ENCODE assay signal across 8 cellular contexts in the genomic region with DNA sequence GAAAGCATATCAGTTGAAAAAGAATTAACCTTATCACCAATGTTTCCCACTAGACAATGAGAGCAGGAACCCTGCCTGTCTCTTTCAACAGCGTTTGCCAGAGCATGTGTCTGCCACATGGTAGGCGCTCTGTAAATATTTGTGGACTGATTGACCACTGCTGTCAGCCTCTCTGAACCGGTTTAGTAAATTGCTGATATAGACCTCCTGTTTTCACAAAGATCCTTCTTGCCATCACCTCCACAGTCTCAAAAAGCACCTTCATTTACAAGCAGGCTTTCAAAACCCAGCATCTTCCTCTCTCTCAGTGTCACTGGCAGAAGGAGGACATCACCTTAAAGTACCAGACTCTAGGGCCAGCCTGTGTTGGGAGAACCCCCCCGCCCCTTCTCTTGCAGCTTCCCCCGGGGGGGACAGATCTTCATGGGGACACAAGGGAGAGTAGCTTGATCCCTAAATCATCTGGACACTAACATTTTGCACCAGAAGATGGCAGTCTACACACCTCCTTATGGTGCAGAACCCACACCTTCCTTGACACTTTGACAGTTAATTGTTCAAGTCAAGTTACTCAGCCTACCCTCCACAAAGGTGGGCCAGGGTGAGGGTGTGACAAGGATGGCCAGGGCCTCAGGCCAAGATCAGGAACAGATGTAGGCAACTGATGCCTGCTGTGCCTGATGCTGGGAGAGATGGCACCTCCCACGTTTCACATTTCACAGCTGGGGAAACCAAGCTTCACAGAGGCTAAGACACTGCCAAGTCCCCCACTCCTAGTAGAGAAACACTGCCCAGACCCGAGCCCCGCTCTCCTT. TPM values are rescaled to one million over a fixed set of nuclear protein-coding genes. Genes with fewer than 3 reads are reported as not detected.
DNase-seq lines count a peak whose midpoint lies in the region; ATAC-seq and TF ChIP-seq lines count a peak whose summit lies in the region.

No MANE protein-coding gene starts in this region.

- no peak for DNase-seq in BJ (ENCODE audit: low read depth)
- peak; percentile 78 for DNase-seq in LoVo (ENCODE audit: low spot score)
- DNase-seq in RWPE2 (ENCODE audit: low spot score): no peak
- DNase-seq in adrenal gland: peak in 4 of 7 donors; percentile 38 to 52 (median 44)
- no peak for DNase-seq in left ventricle myocardium superior
- peak in 1 of 2 donors; percentile 18 for DNase-seq in gastrocnemius medialis
- DNase-seq in mesenteric fat pad (ENCODE audit: low spot score): no peak

- peak; percentile 50 for ATAC-seq in GM18870 (IDR thresholded peaks at IDR 0.05; ENCODE audit: unreplicated experiment)
- ATAC-seq in RWPE2 (ENCODE audit: low read depth): peak; percentile 78
- ATAC-seq in left ventricle myocardium superior: peak; percentile 79
- ATAC-seq in gastrocnemius medialis: peak; percentile 91 to 93

- H3K27me3 ChIP-seq in BJ (ENCODE audit: control insufficient read depth, insufficient read depth, low read length) (peaks cover 2% of the 10 kb centered on the region; the same call in 1 of the 2 replicates), RWPE2 (ENCODE audit: insufficient read depth, poor library complexity, severe bottlenecking) (no peaks in the 10 kb centered on the region), adrenal gland (no peaks in the 10 kb centered on the region), gastrocnemius medialis (no peaks in the 10 kb centered on the region)

- H3K4me3 ChIP-seq in BJ (ENCODE audit: low read depth, low read length) (no peak overlapping the region), RWPE2 (ENCODE audit: severe bottlenecking) (no peak overlapping the region), adrenal gland (no peak overlapping the region), gastrocnemius medialis (no peak overlapping the region)

- CTCF ChIA-PET in BJ (lab: Yijun Ruan, JAX): interaction anchor here (0.6 to 2.9 kb wide), 33 partner anchors 7 to 640 kb away, joined by 3 to 34 read pairs (median 4); a partner anchor contains a TSS

- H3K9me3 ChIP-seq in RWPE2 (ENCODE audit: severe bottlenecking) (no peaks in the 10 kb centered on the region), adrenal gland (replicated peaks in 1 of 3) (no peaks in the 10 kb centered on the region), gastrocnemius medialis (no peaks in the 10 kb centered on the region)

- intact Hi-C loops in adrenal gland (cut with DNase I): loop anchor here in 1 of 2 donors (10.0 kb wide), 1 partner anchor 598 kb away; no protein-coding TSS in a partner anchor
- intact Hi-C loops in left ventricle myocardium superior (cut with micrococcal nuclease): no loop called here
- intact Hi-C loops in gastrocnemius medialis (cut with DNase I; ENCODE audit: low total_unique reads): loop anchor here (1.0 kb wide), 1 partner anchor 133 kb away; no protein-coding TSS in a partner anchor

- 26 to 32% (median 30%) methylated on average over 7 to 8 of the region's 8 CpGs for WGBS in adrenal gland, 4 donors

- TF ChIP-seq CTCF in BJ (IDR thresholded peaks at IDR 0.05; ENCODE audit: insufficient read depth, low read depth, low read length) (peak; percentile 67), RWPE2 (IDR thresholded peaks at IDR 0.05; ENCODE audit: poor library complexity, severe bottlenecking) (peak; percentile 98), adrenal gland (IDR thresholded peaks at IDR 0.05) (peak; percentile 38 to 73 (median 62)), gastrocnemius medialis (IDR thresholded peaks at IDR 0.05 in 4 of 5, conservative IDR thresholded peaks at IDR 0.05 in 1 of 5) (peak; percentile 32 to 63 (median 58))

- H3K36me3 ChIP-seq in BJ (ENCODE audit: control insufficient read depth, insufficient read depth, low read length): no peaks in the 10 kb centered on the region
- no peaks in the 10 kb centered on the region for H3K36me3 ChIP-seq in RWPE2 (ENCODE audit: low read depth)
- H3K36me3 ChIP-seq in adrenal gland (replicated peaks in 1 of 2): no peaks in the 10 kb centered on the region
- no peaks in the 10 kb centered on the region for H3K36me3 ChIP-seq in gastrocnemius medialis

- POLR2A ChIA-PET in BJ (lab: Charles Lee): no interaction called here

- no peak overlapping the region for H3K27ac ChIP-seq in RWPE2 (ENCODE audit: poor library complexity, severe bottlenecking)
- no peak overlapping the region for H3K27ac ChIP-seq in adrenal gland
- H3K27ac ChIP-seq in gastrocnemius medialis: no peak overlapping the region

- in situ Hi-C loops in gastrocnemius medialis (cut with MboI; ENCODE audit: low sequenced_read_pairs in 4 of 4): loop anchor here in 1 of 4 donors (10.0 kb wide), 1 partner anchor 128 kb away; a partner anchor contains a TSS

- H3K4me1 ChIP-seq in RWPE2 (ENCODE audit: insufficient read depth, poor library complexity, severe bottlenecking): no peaks in the 10 kb centered on the region
- H3K4me1 ChIP-seq in adrenal gland (replicated peaks in 1 of 2): no peaks in the 10 kb centered on the region
- H3K4me1 ChIP-seq in gastrocnemius medialis: no peaks in the 10 kb centered on the region

- TF ChIP-seq POLR2A in adrenal gland (IDR thresholded peaks at IDR 0.05) (no peak), gastrocnemius medialis (IDR thresholded peaks at IDR 0.05) (no peak)

RNA-seq across cellular contexts. Expression of a gene that starts 37.8 kb away (rescaled TPM):
- polyA plus RNA-seq in BJ (2011; rRNA removed) (13.3 and 17.2 TPM in 2 replicates), adrenal gland (10 to 100 TPM; 23.0 to 30.5 (median 29.9) TPM)
- 21.8 and 22.7 TPM in 2 replicates for polyA minus RNA-seq in BJ (2011; rRNA and poly(A)+ RNA removed)
- total RNA-seq in adrenal gland (10 to 100 TPM; 26.4 to 49.2 (median 40.0) TPM), left ventricle myocardium superior (18.1 TPM), gastrocnemius medialis (10 to 100 TPM; 12.1 to 29.4 (median 15.5) TPM), mesenteric fat pad (54.7 TPM)

Comparison
In these comparisons a context has a peak if more than half of its experiments do, and no peak if none do; other contexts are left out.
1. DNase-seq: peak in LoVo (single experiment) and adrenal gland (4 of 7); none in BJ (single experiment), RWPE2 (single experiment), left ventricle myocardium superior (single experiment) and mesenteric fat pad (single experiment).
2. Peak in every context shown above with its lines, with median percentiles within 50 percentile points of each other: CTCF ChIP-seq and ATAC-seq.